ENCODE assay signal across 11 cellular contexts in the genomic region with DNA sequence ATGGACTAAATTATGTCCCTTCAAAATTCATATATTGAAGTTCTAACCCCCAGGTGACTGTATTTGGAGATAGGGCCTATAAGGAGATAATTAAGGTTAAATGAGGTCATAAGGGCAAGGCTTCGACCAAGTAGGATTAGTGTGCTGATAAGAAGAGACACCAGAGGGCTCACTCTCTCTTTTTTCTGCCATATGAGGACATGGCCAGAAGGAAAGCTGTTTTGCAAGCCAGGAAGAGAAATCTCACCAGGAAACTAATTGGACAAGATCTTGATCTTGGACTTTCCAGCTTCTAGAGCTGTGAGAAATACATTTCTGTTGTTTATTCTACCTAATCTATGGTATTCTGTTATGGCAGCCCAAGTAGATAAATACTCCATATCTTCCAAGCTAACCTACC.
DNase-seq lines count a peak whose midpoint lies in the region; ATAC-seq and TF ChIP-seq lines count a peak whose summit lies in the region.
"Had no signal": no experiment of that assay in that cellular context is flagged by ENCODE, and none has a peak within 500 bp of the region (broad histone marks: within the 10 kb centered on the region; RNA-seq: fewer than 3 reads in every experiment).

No MANE protein-coding gene starts in this region.

- TF ChIP-seq CTCF in choroid plexus epithelial cell (conservative IDR thresholded peaks at IDR 0.05; ENCODE audit: low read depth, low read length) = peak; percentile 55

- H3K4me1 Mint-ChIP-seq in stimulated activated effector memory CD8-positive, alpha-beta T cell treated with anti-CD3 and anti-CD28 coated beads, Interleukin-12 subunit alpha, Interleukin-12 subunit beta, amount 100 ng/mL, for 72 hours = no peaks in the 10 kb centered on the region
- no peaks in the 10 kb centered on the region for H3K4me1 Mint-ChIP-seq in immature natural killer cell

- H3K27me3 Mint-ChIP-seq in immature natural killer cell (ENCODE audit: low read depth in 3 of 3) = no peaks in the 10 kb centered on the region

- H3K4me3 Mint-ChIP-seq in stimulated activated effector memory CD8-positive, alpha-beta T cell treated with anti-CD3 and anti-CD28 coated beads, Interleukin-12 subunit alpha, Interleukin-12 subunit beta, amount 100 ng/mL, for 72 hours = no peak overlapping the region
- no peak overlapping the region for H3K4me3 Mint-ChIP-seq in immature natural killer cell

- H3K27ac Mint-ChIP-seq in stimulated activated effector memory CD8-positive, alpha-beta T cell treated with anti-CD3 and anti-CD28 coated beads, Interleukin-12 subunit alpha, Interleukin-12 subunit beta, amount 100 ng/mL, for 72 hours = no peak overlapping the region
- no peak overlapping the region for H3K27ac Mint-ChIP-seq in immature natural killer cell

- no peaks in the 10 kb centered on the region for H3K36me3 Mint-ChIP-seq in stimulated activated effector memory CD8-positive, alpha-beta T cell treated with anti-CD3 and anti-CD28 coated beads, Interleukin-12 subunit alpha, Interleukin-12 subunit beta, amount 100 ng/mL, for 72 hours
- no peaks in the 10 kb centered on the region for H3K36me3 Mint-ChIP-seq in immature natural killer cell

- no peak overlapping the region for H3K4me3 ChIP-seq in choroid plexus epithelial cell (ENCODE audit: low read depth, low read length)
- H3K4me3 ChIP-seq: BLaER1, K562 had no signal

- DNase-seq in NCI-H2171 treated with DMSO at 0.1 percent for 48 hours (lab: John Stamatoyannopoulos, UW) = peak; percentile 44
- no peak for DNase-seq in NCI-H2171 (lab: John Stamatoyannopoulos, UW)
- DNase-seq in NCI-H1694 treated with DMSO at 0.1 percent for 48 hours (lab: John Stamatoyannopoulos, UW) = peak; percentile 9
- peak; percentile 56 for DNase-seq in choroid plexus epithelial cell (ENCODE audit: low read depth)
- DNase-seq in retina = peak; percentile 20
- DNase-seq in stimulated activated effector memory CD8-positive, alpha-beta T cell treated with anti-CD3 and anti-CD28 coated beads, Interleukin-12 subunit alpha, Interleukin-12 subunit beta, amount 100 ng/mL, for 72 hours (ENCODE audit: low spot score in 2 of 2) = no peak
- no peak for DNase-seq in NCI-H2196 treated with DMSO at 0.1 percent for 48 hours (lab: John Stamatoyannopoulos, UW; ENCODE audit: unreplicated experiment)
- no peak for DNase-seq in immature natural killer cell
- DNase-seq: amniotic stem cell had no signal

- no peak for ATAC-seq in stimulated activated effector memory CD8-positive, alpha-beta T cell treated with anti-CD3 and anti-CD28 coated beads, Interleukin-12 subunit alpha, Interleukin-12 subunit beta, amount 100 ng/mL, for 72 hours
- ATAC-seq: K562 had no signal

- peaks cover 7% of the 10 kb centered on the region for H3K9me3 Mint-ChIP-seq in stimulated activated effector memory CD8-positive, alpha-beta T cell treated with anti-CD3 and anti-CD28 coated beads, Interleukin-12 subunit alpha, Interleukin-12 subunit beta, amount 100 ng/mL, for 72 hours
- H3K9me3 Mint-ChIP-seq in immature natural killer cell = peaks cover 0 to 25% (median 7%) of the 10 kb centered on the region in 6 donors

Comparison
In these comparisons a context has a peak if more than half of its experiments do, and no peak if none do; other contexts are left out.
1. DNase-seq: peak in NCI-H2171 treated with DMSO at 0.1 percent for 48 hours (single experiment), NCI-H1694 treated with DMSO at 0.1 percent for 48 hours (single experiment), choroid plexus epithelial cell (single experiment) and retina (single experiment); none in NCI-H2171 (single experiment), stimulated activated effector memory CD8-positive, alpha-beta T cell treated with anti-CD3 and anti-CD28 coated beads, Interleukin-12 subunit alpha, Interleukin-12 subunit beta, amount 100 ng/mL, for 72 hours (0 of 2), NCI-H2196 treated with DMSO at 0.1 percent for 48 hours (single experiment) and immature natural killer cell (0 of 3).